8 cellular contexts compared by ENCODE assay signal in the genomic region with DNA sequence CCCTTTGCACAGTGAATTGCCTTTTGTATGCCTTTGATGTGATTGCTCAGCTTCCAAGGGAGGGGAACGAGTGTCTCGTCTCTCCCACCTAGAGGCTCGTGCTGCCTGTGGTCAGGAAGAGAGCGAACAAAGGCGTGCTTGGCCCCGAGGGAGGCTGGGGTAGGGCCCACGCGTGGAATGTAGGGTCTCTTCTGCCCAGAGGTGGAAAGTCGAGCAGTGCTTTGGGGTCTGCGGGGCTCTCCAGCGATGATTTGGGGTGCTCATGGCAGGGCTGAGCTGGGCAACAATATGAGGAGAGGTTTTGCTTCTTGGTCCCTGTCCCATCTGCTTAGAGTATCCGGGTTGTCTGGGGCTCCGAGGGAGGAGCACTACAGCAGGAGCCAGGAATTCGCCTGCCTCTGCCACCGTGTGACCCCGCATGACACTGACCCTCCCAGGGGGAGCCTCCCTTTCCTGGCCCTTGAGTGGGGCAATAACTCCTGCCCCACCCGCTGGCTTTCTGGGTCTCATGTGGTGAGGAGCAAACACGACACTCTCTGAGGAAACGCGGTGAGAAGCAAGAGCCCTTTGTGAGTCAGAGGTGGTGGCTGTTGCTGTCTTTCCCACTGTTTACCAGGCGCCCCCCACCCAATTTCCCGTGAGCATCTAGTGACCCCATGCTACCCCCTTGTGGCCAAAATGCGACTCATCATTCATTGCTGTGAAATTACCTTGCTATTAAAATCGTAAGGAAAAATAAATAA. TPM values are rescaled to one million over a fixed set of nuclear protein-coding genes. Genes with fewer than 3 reads are reported as not detected.
A peak's percentile ranks its signal among the peaks of the same experiment; 100 is the strongest.
DNase-seq lines count a peak whose midpoint lies in the region; ATAC-seq lines count a peak whose summit lies in the region.

No MANE protein-coding gene starts in this region.

- peak overlapping the region; percentile 57 to 84 (median 72) for H3K4me3 Mint-ChIP-seq in naive thymus-derived CD8-positive, alpha-beta T cell

- no peaks in the 10 kb centered on the region for H3K9me3 Mint-ChIP-seq in naive thymus-derived CD8-positive, alpha-beta T cell

- peak; percentile 48 for ATAC-seq in esophagus mucosa
- ATAC-seq in naive thymus-derived CD8-positive, alpha-beta T cell, result peak; percentile 64 to 74
- peak; percentile 12 for ATAC-seq in stimulated activated naive CD8-positive, alpha-beta T cell treated with anti-CD3 and anti-CD28 coated beads, Interleukin-15, Interleukin-2, amounts not matched to agents 100 U/mL and 50 U/mL, for 24 hours
- no peak for ATAC-seq in HG03095 (IDR thresholded peaks at IDR 0.05; ENCODE audit: unreplicated experiment)

- peak overlapping the region; percentile 93 to 98 (median 98) for H3K27ac Mint-ChIP-seq in naive thymus-derived CD8-positive, alpha-beta T cell

- POLR2A ChIA-PET in naive thymus-derived CD8-positive, alpha-beta T cell (lab: Charles Lee), result interaction anchor here (1.3 to 7.9 kb wide), 8 partner anchors 30 to 605 kb away, joined by 3 to 67 read pairs (median 12); partner anchors contain the start of genes CCNL1, SSR3 and TIPARP

- H3K36me3 Mint-ChIP-seq in naive thymus-derived CD8-positive, alpha-beta T cell, result no peaks in the 10 kb centered on the region

- H3K27me3 Mint-ChIP-seq in naive thymus-derived CD8-positive, alpha-beta T cell, result no peaks in the 10 kb centered on the region

- peak; percentile 65 for DNase-seq in DMS 273 (lab: John Stamatoyannopoulos, UW; ENCODE audit: unreplicated experiment)
- DNase-seq in DMS 273 treated with DMSO at 0.1 percent for 48 hours (lab: John Stamatoyannopoulos, UW), result no peak
- DNase-seq in NCI-H526 (lab: John Stamatoyannopoulos, UW), result peak; percentile 84 to 95
- DNase-seq in activated T-cell treated with anti-CD3 and anti-CD28 coated beads for 4 hours, result peak; percentile 63
- DNase-seq in naive thymus-derived CD8-positive, alpha-beta T cell, result peak; percentile 54 to 92 (median 78)
- DNase-seq in stimulated activated naive CD8-positive, alpha-beta T cell treated with anti-CD3 and anti-CD28 coated beads, Interleukin-15, Interleukin-2, amounts not matched to agents 100 U/mL and 50 U/mL, for 24 hours, result peak; percentile 73

- peaks cover 39 to 70% (median 66%) of the 10 kb centered on the region in 4 donors for H3K4me1 Mint-ChIP-seq in naive thymus-derived CD8-positive, alpha-beta T cell

RNA-seq across cellular contexts. Expression of gene CCNL1, which starts 29.6 kb away (rescaled TPM):
- 59.5 TPM for total RNA-seq in esophagus mucosa
- total RNA-seq in naive thymus-derived CD8-positive, alpha-beta T cell, result 100 to 1,000 TPM; 385 to 388 TPM
- polyA plus RNA-seq in naive thymus-derived CD8-positive, alpha-beta T cell, result 10 to 100 TPM; 52.9 to 57.0 (median 54.9) TPM
